ENCODE assay signal across 1 cellular context in the genomic region with DNA sequence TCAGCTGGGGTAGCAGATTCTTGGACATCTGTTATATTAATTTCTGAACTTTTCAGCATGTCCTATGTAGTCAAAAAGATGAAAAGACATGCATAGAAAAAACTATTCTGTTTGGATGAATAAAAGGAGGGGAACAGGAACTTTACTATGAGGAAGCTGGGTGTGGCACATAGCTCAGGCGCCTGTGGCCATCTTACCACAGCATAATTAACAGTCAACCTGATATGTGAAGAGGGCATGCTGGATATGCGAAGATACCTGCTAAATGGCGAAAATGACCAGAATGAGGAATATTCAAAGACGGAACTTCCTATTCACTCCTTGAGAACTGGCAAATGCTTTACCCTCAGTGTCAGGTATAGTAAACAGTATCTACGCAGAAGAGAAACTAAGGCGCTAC.
TF ChIP-seq lines count a peak whose summit lies in the region.

No MANE protein-coding gene starts in this region.

TF ChIP-seq in K562, 482 proteins besides CTCF, POLR2A, EP300 and RAD21:
- TF ChIP-seq, protein P1, sequence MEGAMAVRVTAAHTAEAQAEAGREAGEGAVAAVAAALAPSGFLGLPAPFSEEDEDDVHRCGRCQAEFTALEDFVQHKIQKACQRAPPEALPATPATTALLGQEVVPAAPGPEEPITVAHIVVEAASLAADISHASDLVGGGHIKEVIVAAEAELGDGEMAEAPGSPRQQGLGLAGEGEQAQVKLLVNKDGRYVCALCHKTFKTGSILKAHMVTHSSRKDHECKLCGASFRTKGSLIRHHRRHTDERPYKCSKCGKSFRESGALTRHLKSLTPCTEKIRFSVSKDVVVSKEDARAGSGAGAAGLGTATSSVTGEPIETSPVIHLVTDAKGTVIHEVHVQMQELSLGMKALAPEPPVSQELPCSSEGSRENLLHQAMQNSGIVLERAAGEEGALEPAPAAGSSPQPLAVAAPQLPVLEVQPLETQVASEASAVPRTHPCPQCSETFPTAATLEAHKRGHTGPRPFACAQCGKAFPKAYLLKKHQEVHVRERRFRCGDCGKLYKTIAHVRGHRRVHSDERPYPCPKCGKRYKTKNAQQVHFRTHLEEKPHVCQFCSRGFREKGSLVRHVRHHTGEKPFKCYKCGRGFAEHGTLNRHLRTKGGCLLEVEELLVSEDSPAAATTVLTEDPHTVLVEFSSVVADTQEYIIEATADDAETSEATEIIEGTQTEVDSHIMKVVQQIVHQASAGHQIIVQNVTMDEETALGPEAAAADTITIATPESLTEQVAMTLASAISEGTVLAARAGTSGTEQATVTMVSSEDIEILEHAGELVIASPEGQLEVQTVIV (CRISPR knock-in tag; IDR thresholded peaks at IDR 0.05; ENCODE audit: borderline replicate concordance): no peak
- TF ChIP-seq, protein P2, sequence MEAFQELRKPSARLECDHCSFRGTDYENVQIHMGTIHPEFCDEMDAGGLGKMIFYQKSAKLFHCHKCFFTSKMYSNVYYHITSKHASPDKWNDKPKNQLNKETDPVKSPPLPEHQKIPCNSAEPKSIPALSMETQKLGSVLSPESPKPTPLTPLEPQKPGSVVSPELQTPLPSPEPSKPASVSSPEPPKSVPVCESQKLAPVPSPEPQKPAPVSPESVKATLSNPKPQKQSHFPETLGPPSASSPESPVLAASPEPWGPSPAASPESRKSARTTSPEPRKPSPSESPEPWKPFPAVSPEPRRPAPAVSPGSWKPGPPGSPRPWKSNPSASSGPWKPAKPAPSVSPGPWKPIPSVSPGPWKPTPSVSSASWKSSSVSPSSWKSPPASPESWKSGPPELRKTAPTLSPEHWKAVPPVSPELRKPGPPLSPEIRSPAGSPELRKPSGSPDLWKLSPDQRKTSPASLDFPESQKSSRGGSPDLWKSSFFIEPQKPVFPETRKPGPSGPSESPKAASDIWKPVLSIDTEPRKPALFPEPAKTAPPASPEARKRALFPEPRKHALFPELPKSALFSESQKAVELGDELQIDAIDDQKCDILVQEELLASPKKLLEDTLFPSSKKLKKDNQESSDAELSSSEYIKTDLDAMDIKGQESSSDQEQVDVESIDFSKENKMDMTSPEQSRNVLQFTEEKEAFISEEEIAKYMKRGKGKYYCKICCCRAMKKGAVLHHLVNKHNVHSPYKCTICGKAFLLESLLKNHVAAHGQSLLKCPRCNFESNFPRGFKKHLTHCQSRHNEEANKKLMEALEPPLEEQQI (IDR thresholded peaks at IDR 0.05): no peak
- TF ChIP-seq, protein P3, sequence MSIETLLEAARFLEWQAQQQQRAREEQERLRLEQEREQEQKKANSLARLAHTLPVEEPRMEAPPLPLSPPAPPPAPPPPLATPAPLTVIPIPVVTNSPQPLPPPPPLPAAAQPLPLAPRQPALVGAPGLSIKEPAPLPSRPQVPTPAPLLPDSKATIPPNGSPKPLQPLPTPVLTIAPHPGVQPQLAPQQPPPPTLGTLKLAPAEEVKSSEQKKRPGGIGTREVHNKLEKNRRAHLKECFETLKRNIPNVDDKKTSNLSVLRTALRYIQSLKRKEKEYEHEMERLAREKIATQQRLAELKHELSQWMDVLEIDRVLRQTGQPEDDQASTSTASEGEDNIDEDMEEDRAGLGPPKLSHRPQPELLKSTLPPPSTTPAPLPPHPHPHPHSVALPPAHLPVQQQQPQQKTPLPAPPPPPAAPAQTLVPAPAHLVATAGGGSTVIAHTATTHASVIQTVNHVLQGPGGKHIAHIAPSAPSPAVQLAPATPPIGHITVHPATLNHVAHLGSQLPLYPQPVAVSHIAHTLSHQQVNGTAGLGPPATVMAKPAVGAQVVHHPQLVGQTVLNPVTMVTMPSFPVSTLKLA (conservative IDR thresholded peaks at IDR 0.05): no peak
- TF ChIP-seq, protein P4, sequence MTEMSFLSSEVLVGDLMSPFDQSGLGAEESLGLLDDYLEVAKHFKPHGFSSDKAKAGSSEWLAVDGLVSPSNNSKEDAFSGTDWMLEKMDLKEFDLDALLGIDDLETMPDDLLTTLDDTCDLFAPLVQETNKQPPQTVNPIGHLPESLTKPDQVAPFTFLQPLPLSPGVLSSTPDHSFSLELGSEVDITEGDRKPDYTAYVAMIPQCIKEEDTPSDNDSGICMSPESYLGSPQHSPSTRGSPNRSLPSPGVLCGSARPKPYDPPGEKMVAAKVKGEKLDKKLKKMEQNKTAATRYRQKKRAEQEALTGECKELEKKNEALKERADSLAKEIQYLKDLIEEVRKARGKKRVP (CRISPR knock-in tag; IDR thresholded peaks at IDR 0.05): no peak
- TF ChIP-seq ZNF41 (CRISPR knock-in tag; conservative IDR thresholded peaks at IDR 0.05): no peak
- TF ChIP-seq ZNF561 (CRISPR knock-in tag; conservative IDR thresholded peaks at IDR 0.05): no peak
- no peak for TF ChIP-seq EP400 (IDR thresholded peaks at IDR 0.05)
- no peak for TF ChIP-seq ZNF311 (CRISPR knock-in tag; IDR thresholded peaks at IDR 0.05)
- no peak for TF ChIP-seq PHF20 (IDR thresholded peaks at IDR 0.05; ENCODE audit: partially characterized antibody)
- TF ChIP-seq MEIS2 (IDR thresholded peaks at IDR 0.05; ENCODE audit: partially characterized antibody): no peak
